In genomic region chr10:85618841-85619240, GRCh38 we compare ENCODE assay signal across 33 cellular contexts.
"Had no signal": no experiment of that assay in that cellular context is flagged by ENCODE, and none has a peak within 500 bp of the region (broad histone marks: within the 10 kb centered on the region; RNA-seq: fewer than 3 reads in every experiment).

No MANE protein-coding gene starts in this region.

- H3K9me3 ChIP-seq: adrenal gland had no signal

- H3K36me3 Mint-ChIP-seq: activated naive CD4-positive, alpha-beta T cell treated with anti-CD3 and anti-CD28 coated beads, Interleukin-2, amount 50 U/mL, for 72 hours; brain had no signal

- DNase-seq: activated CD4-positive, alpha-beta T cell treated with anti-CD3 and anti-CD28 coated beads for 1 hour; activated CD4-positive, alpha-beta T cell treated with anti-CD3 and anti-CD28 coated beads, Interleukin-2, amount 10 ng/mL, durations not matched to agents 24 days and 14 days; activated CD4-positive, alpha-beta T cell treated with anti-CD3 and anti-CD28 coated beads, Interleukin-2, amount 50 U/mL, for 4 hours; activated CD4-positive, CD25-positive, alpha-beta regulatory T cell; activated CD8-positive, alpha-beta T cell treated with anti-CD3 and anti-CD28 coated beads for 36 hours; activated gamma-delta T cell treated with Interleukin-2 at 50 U/mL for 16 hours; activated naive CD4-positive, alpha-beta T cell treated with anti-CD3 and anti-CD28 coated beads for 36 hours; activated T-cell treated with anti-CD3 and anti-CD28 coated beads for 4 hours; activated T-cell treated with anti-CD3 and anti-CD28 coated beads, Interleukin-2, amount 50 U/mL, for 4 hours; adrenal gland; central memory CD4-positive, alpha-beta T cell; IMR-90; Karpas-422; KBM-7; NCI-H1436 treated with DMSO at 0.1 percent for 48 hours; NCI-H1694 treated with DMSO at 0.1 percent for 48 hours; NCI-H2029; NCI-H2107; NCI-H226; NCI-H446 treated with DMSO at 0.1 percent for 48 hours; NCI-H524; NCI-H774; SIG-M5; SW 1271; T-helper 1 cell; T-helper 2 cell; T-helper 9 cell; WERI-Rb-1 had no signal

- H3K36me3 ChIP-seq: adrenal gland, WERI-Rb-1 had no signal

- ATAC-seq: activated CD8-positive, alpha-beta T cell treated with anti-CD3 and anti-CD28 coated beads for 36 hours; activated naive CD4-positive, alpha-beta T cell treated with anti-CD3 and anti-CD28 coated beads, Interleukin-2, amount 50 U/mL, for 72 hours; activated T-cell treated with anti-CD3 and anti-CD28 coated beads, Interleukin-2, amount 50 U/mL, for 4 hours; Panc1; SK-N-SH treated with all-trans-retinoic acid at 6 μM for 48 hours had no signal

- H3K4me3 ChIP-seq: adrenal gland had no signal

- H3K9me3 Mint-ChIP-seq: activated CD4-positive, alpha-beta T cell treated with anti-CD3 and anti-CD28 coated beads, Interleukin-2, amount 10 ng/mL, durations not matched to agents 24 days and 14 days; activated CD8-positive, alpha-beta T cell treated with anti-CD3 and anti-CD28 coated beads for 36 hours; activated naive CD4-positive, alpha-beta T cell treated with anti-CD3 and anti-CD28 coated beads for 36 hours; activated naive CD4-positive, alpha-beta T cell treated with anti-CD3 and anti-CD28 coated beads, Interleukin-2, amount 50 U/mL, for 72 hours; activated T-cell treated with anti-CD3 and anti-CD28 coated beads, Interleukin-2, amount 50 U/mL, for 4 hours; activated T-helper 1 cell treated with anti-CD3 and anti-CD28 coated beads, Interleukin-12 subunit alpha, Interleukin-12 subunit beta, Interleukin-2, Interleukin-4 antibody, amounts not matched to agents 30 ng/mL and 10 ng/mL and 1 ng/mL, durations not matched to agents 14 hours and 24 hours and 36 hours; brain had no signal

- H3K4me3 Mint-ChIP-seq: activated CD4-positive, alpha-beta T cell treated with anti-CD3 and anti-CD28 coated beads, Interleukin-2, amount 10 ng/mL, durations not matched to agents 24 days and 14 days; activated CD8-positive, alpha-beta T cell treated with anti-CD3 and anti-CD28 coated beads for 36 hours; activated naive CD4-positive, alpha-beta T cell treated with anti-CD3 and anti-CD28 coated beads for 36 hours; activated T-cell treated with anti-CD3 and anti-CD28 coated beads, Interleukin-2, amount 50 U/mL, for 4 hours; activated T-helper 1 cell treated with anti-CD3 and anti-CD28 coated beads, Interleukin-12 subunit alpha, Interleukin-12 subunit beta, Interleukin-2, Interleukin-4 antibody, amounts not matched to agents 30 ng/mL and 10 ng/mL and 1 ng/mL, durations not matched to agents 14 hours and 24 hours and 36 hours; brain had no signal

- H3K27me3 Mint-ChIP-seq: brain had no signal

- H3K27ac Mint-ChIP-seq: activated CD4-positive, alpha-beta T cell treated with anti-CD3 and anti-CD28 coated beads, Interleukin-2, amount 10 ng/mL, durations not matched to agents 24 days and 14 days; activated CD8-positive, alpha-beta T cell treated with anti-CD3 and anti-CD28 coated beads for 36 hours; activated naive CD4-positive, alpha-beta T cell treated with anti-CD3 and anti-CD28 coated beads for 36 hours; activated naive CD4-positive, alpha-beta T cell treated with anti-CD3 and anti-CD28 coated beads, Interleukin-2, amount 50 U/mL, for 72 hours; activated T-helper 1 cell treated with anti-CD3 and anti-CD28 coated beads, Interleukin-12 subunit alpha, Interleukin-12 subunit beta, Interleukin-2, Interleukin-4 antibody, amounts not matched to agents 30 ng/mL and 10 ng/mL and 1 ng/mL, durations not matched to agents 14 hours and 24 hours and 36 hours; brain had no signal

- H3K4me1 ChIP-seq: adrenal gland had no signal

- H3K4me1 Mint-ChIP-seq: brain had no signal

- H3K27ac ChIP-seq: adrenal gland, WERI-Rb-1 had no signal

- H3K27me3 ChIP-seq: adrenal gland had no signal
